ENCODE assay signal across 15 cellular contexts in the genomic region with DNA sequence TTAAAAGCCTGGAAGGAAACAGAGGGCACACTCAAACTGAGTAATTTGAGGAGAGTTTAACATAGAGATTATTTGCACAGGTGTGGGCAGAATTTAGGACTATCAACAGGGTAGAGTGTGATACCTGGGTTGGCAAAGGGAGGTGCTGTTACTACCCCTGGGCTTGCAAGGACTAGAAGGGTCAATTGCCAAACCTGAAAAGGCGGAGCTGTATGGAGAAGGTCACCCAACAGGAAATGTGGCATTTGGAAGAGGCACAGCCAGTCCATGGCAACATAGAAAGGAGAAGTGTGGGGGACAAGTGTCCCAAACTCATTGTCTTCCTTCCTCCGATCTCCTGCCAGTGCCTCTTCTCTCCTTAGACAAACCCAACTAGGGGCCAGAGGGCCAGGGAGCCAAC. TPM values are rescaled to one million over a fixed set of nuclear protein-coding genes. Genes with fewer than 3 reads are reported as not detected.
A peak's percentile ranks its signal among the peaks of the same experiment; 100 is the strongest.
DNase-seq lines count a peak whose midpoint lies in the region; ATAC-seq and TF ChIP-seq lines count a peak whose summit lies in the region.
"Had no signal": no experiment of that assay in that cellular context is flagged by ENCODE, and none has a peak within 500 bp of the region (broad histone marks: within the 10 kb centered on the region; RNA-seq: fewer than 3 reads in every experiment).

No MANE protein-coding gene starts in this region.

- H3K27ac ChIP-seq in gastroesophageal sphincter = peak overlapping the region in 3 of 4 donors; percentile 64 to 78 (median 76)
- H3K27ac ChIP-seq in thoracic aorta = peak overlapping the region; percentile 74 to 77
- H3K27ac ChIP-seq: 22Rv1 had no signal

- no peak for ATAC-seq in gastroesophageal sphincter
- no peak for ATAC-seq in thoracic aorta (ENCODE audit: insufficient number of reproducible peaks, low FRiP score, low read depth)
- ATAC-seq in HG02840 (IDR thresholded peaks at IDR 0.05; ENCODE audit: low FRiP score, unreplicated experiment) = no peak
- no peak for ATAC-seq in activated CD4-positive, CD25-positive, alpha-beta regulatory T cell treated with anti-CD3 and anti-CD28 coated beads, Interleukin-2, amount 50 U/mL, for 24 hours
- ATAC-seq: activated CD8-positive, alpha-beta T cell treated with anti-CD3 and anti-CD28 coated beads for 36 hours had no signal

- no peaks in the 10 kb centered on the region for H3K27me3 ChIP-seq in gastroesophageal sphincter
- H3K27me3 ChIP-seq in thoracic aorta (replicated peaks; ENCODE audit: insufficient read depth) = no peaks in the 10 kb centered on the region

- TF ChIP-seq CTCF in gastroesophageal sphincter (IDR thresholded peaks at IDR 0.05) = no peak
- TF ChIP-seq CTCF in thoracic aorta (IDR thresholded peaks at IDR 0.05) = no peak
- no peak for TF ChIP-seq CTCF in GM10248 (IDR thresholded peaks at IDR 0.05; ENCODE audit: control extremely low read depth, extremely low read depth, low read depth, missing control alignments)

- CTCF ChIA-PET in GM10248 (lab: Yijun Ruan, JAX) = interaction anchor here (1.2 to 2.2 kb wide), 4 partner anchors 9 to 86 kb away, joined by 3 to 7 read pairs (median 4); no protein-coding TSS in a partner anchor

- H3K4me3 ChIP-seq in gastroesophageal sphincter (no peak overlapping the region), thoracic aorta (no peak overlapping the region)
- H3K4me3 ChIP-seq: HAP-1 had no signal

- TF ChIP-seq POLR2A in gastroesophageal sphincter (IDR thresholded peaks at IDR 0.05) = no peak

- H3K9me3 ChIP-seq in gastroesophageal sphincter (no peaks in the 10 kb centered on the region), thoracic aorta (no peaks in the 10 kb centered on the region)
- H3K9me3 ChIP-seq: HAP-1 had no signal

- no peak for TF ChIP-seq EP300 in gastroesophageal sphincter (IDR thresholded peaks at IDR 0.05)

- peaks cover 14 to 58% (median 15%) of the 10 kb centered on the region in 3 donors for H3K4me1 ChIP-seq in gastroesophageal sphincter
- peaks cover 22 to 58% of the 10 kb centered on the region in 2 donors for H3K4me1 ChIP-seq in thoracic aorta (ENCODE audit: control insufficient read depth in 1 of 2, low read depth in 2 of 2)

- DNase-seq in DMS153 (lab: John Stamatoyannopoulos, UW) (peak; percentile 17), DMS153 treated with DMSO at 0.1 percent for 48 hours (lab: John Stamatoyannopoulos, UW; ENCODE audit: unreplicated experiment) (no peak), NOMO-1 (lab: John Stamatoyannopoulos, UW; ENCODE audit: unreplicated experiment in 2 of 2) (peak; percentile 43 to 55), thoracic aorta (ENCODE audit: low spot score) (no peak), GM10248 (ENCODE audit: extremely low spot score) (no peak)
- DNase-seq: activated CD8-positive, alpha-beta T cell treated with anti-CD3 and anti-CD28 coated beads for 36 hours; CD8-positive, alpha-beta memory T cell; kidney glomerular epithelial cell; NCI-H446 treated with DMSO at 0.1 percent for 48 hours; stimulated activated naive CD4-positive, alpha-beta T cell treated with Interleukin-2 at 50 U/mL for 16 hours had no signal

- POLR2A ChIA-PET in GM10248 (lab: Yijun Ruan, JAX) = no interaction called here

- H3K36me3 ChIP-seq in gastroesophageal sphincter = no peaks in the 10 kb centered on the region
- no peaks in the 10 kb centered on the region for H3K36me3 ChIP-seq in thoracic aorta
- H3K36me3 ChIP-seq: HAP-1 had no signal

- WGBS in gastroesophageal sphincter (ENCODE audit: low coverage in 1 of 2), 2 donors = 94 to 100% methylated on average over 2 of the region's 2 CpGs

RNA-seq across cellular contexts. Expression of a gene that starts 21.6 kb away (rescaled TPM):
- 100 to 1,000 TPM; 173 to 222 (median 192) TPM for total RNA-seq in gastroesophageal sphincter
- 100 to 1,000 TPM; 186 to 221 TPM for total RNA-seq in thoracic aorta

Comparison
In these comparisons a context has a peak if more than half of its experiments do, and no peak if none do; other contexts are left out.
1. DNase-seq: peak in DMS153 (single experiment) and NOMO-1 (2 of 2); none in DMS153 treated with DMSO at 0.1 percent for 48 hours (single experiment), thoracic aorta (single experiment) and GM10248 (single experiment).